In genomic region chr5:59038169-59039002, GRCh38 we compare ENCODE assay signal across 8 cellular contexts.
DNase-seq lines count a peak whose midpoint lies in the region; ATAC-seq and TF ChIP-seq lines count a peak whose summit lies in the region.

No MANE protein-coding gene starts in this region.

- TF ChIP-seq CTCF in AG09309 (IDR thresholded peaks at IDR 0.05; ENCODE audit: control insufficient read depth, insufficient read depth, low read depth, low read length, missing control alignments): no peak
- peak in 1 of 2 experiments; percentile 30; a peak in 1 of 4 replicates for TF ChIP-seq CTCF in GM23338 (conservative IDR thresholded peaks at IDR 0.05; ENCODE audit: low read depth in 2 of 2)
- TF ChIP-seq CTCF in activated B cell treated with CpG ODN at 0.5 μM for 24 hours (IDR thresholded peaks at IDR 0.05): no peak

- H3K36me3 Mint-ChIP-seq in GM23338 (ENCODE audit: low read depth) (no peaks in the 10 kb centered on the region), activated B cell treated with CpG ODN at 0.5 μM for 24 hours (ENCODE audit: low read depth) (peaks cover 2% of the 10 kb centered on the region)

- no peaks in the 10 kb centered on the region for H3K9me3 ChIP-seq in skeletal muscle tissue (ENCODE audit: control insufficient read depth in 3 of 3, low read length in 3 of 3)

- peak overlapping the region; percentile 96 for H2AFZ ChIP-seq in GM23338

- H3K79me2 ChIP-seq in GM23338 (replicated peaks; ENCODE audit: insufficient read depth): no peaks in the 10 kb centered on the region; the same call in 1 of the 2 replicates

- no peaks in the 10 kb centered on the region for H3K9me3 Mint-ChIP-seq in GM23338
- H3K9me3 Mint-ChIP-seq in activated B cell treated with CpG ODN at 0.5 μM for 24 hours: no peaks in the 10 kb centered on the region

- peak overlapping the region; percentile 77 to 89 (median 88) for H3K9ac ChIP-seq in skeletal muscle tissue (ENCODE audit: low read depth in 1 of 3, low read length in 3 of 3)

- DNase-seq in AG09309 (ENCODE audit: low read depth): no peak
- DNase-seq in GM23338 (ENCODE audit: low spot score): peak; percentile 43
- no peak for DNase-seq in activated B cell treated with CpG ODN at 0.5 μM for 24 hours
- DNase-seq in left ventricle myocardium superior: no peak
- DNase-seq in medulla oblongata (ENCODE audit: extremely low spot score): no peak
- DNase-seq in cerebellum (ENCODE audit: low spot score): no peak

- H3K9me2 ChIP-seq in GM23338 (ENCODE audit: insufficient read depth): no peaks in the 10 kb centered on the region

- H3F3A ChIP-seq in GM23338 (replicated peaks; ENCODE audit: low read depth): no peaks in the 10 kb centered on the region

- POLR2A ChIA-PET in activated B cell treated with CpG ODN at 0.5 μM for 24 hours (lab: Charles Lee): interaction anchor here (1.8 kb wide), 1 partner anchor 89 kb away, joined by 24 read pairs; no protein-coding TSS in a partner anchor

- H3K27me3 ChIP-seq in GM23338 (ENCODE audit: insufficient read depth): peaks cover 48% of the 10 kb centered on the region
- H3K27me3 ChIP-seq in skeletal muscle tissue (ENCODE audit: control insufficient read depth in 3 of 3, insufficient read depth in 3 of 3, low read length in 3 of 3): no peaks in the 10 kb centered on the region

- H3K4me1 ChIP-seq in GM23338 (ENCODE audit: insufficient read depth) (peaks cover 8% of the 10 kb centered on the region), skeletal muscle tissue (ENCODE audit: control insufficient read depth in 3 of 3, insufficient read depth in 3 of 3, low read length in 3 of 3) (peaks cover 16 to 42% (median 41%) of the 10 kb centered on the region in 3 donors)

- H3K4me2 ChIP-seq in GM23338: peak overlapping the region; percentile 77

- peak overlapping the region; percentile 88 for H3K4me3 ChIP-seq in AG09309 (ENCODE audit: control insufficient read depth, low read depth, low read length)
- peak overlapping the region; percentile 91 for H3K4me3 ChIP-seq in GM23338
- H3K4me3 ChIP-seq in skeletal muscle tissue (ENCODE audit: low read length in 3 of 3): peak overlapping the region; percentile 78 to 84 (median 84)

- intact Hi-C loops in activated B cell treated with CpG ODN at 0.5 μM for 24 hours (cut with micrococcal nuclease): loop anchor here (1.0 to 5.0 kb wide), 2 partner anchors 89 to 759 kb away; no protein-coding TSS in a partner anchor
- intact Hi-C loops in left ventricle myocardium superior (cut with micrococcal nuclease): loop anchor here (5.0 kb wide), 1 partner anchor 134 kb away; no protein-coding TSS in a partner anchor

- no peaks in the 10 kb centered on the region for H4K20me1 ChIP-seq in GM23338 (replicated peaks; ENCODE audit: insufficient read depth)

- no peaks in the 10 kb centered on the region for H3K36me3 ChIP-seq in GM23338 (ENCODE audit: insufficient read depth)
- peaks cover 0 to 3% (median 0%) of the 10 kb centered on the region in 3 donors for H3K36me3 ChIP-seq in skeletal muscle tissue (ENCODE audit: control insufficient read depth in 3 of 3, insufficient read depth in 3 of 3, low read length in 3 of 3)

- peak overlapping the region; percentile 89 for H3K4me3 Mint-ChIP-seq in GM23338
- H3K4me3 Mint-ChIP-seq in activated B cell treated with CpG ODN at 0.5 μM for 24 hours: peak overlapping the region; percentile 94

- CTCF ChIA-PET in activated B cell treated with CpG ODN at 0.5 μM for 24 hours (lab: Charles Lee): no interaction called here

- H3K27ac ChIP-seq in GM23338 (ENCODE audit: low read depth): no peak overlapping the region
- H3K27ac ChIP-seq in skeletal muscle tissue (ENCODE audit: low read depth, low read length): peak overlapping the region; percentile 88

- H3K27ac Mint-ChIP-seq in GM23338 (no peak overlapping the region), activated B cell treated with CpG ODN at 0.5 μM for 24 hours (no peak overlapping the region)

- H3K4me1 Mint-ChIP-seq in GM23338 (peaks cover 10% of the 10 kb centered on the region; the same call in 2 of the 3 replicates), activated B cell treated with CpG ODN at 0.5 μM for 24 hours (peaks cover 30% of the 10 kb centered on the region)

- H3K27me3 Mint-ChIP-seq in GM23338 (ENCODE audit: insufficient read depth, low read depth, poor library complexity) (peaks cover 27% of the 10 kb centered on the region), activated B cell treated with CpG ODN at 0.5 μM for 24 hours (peaks cover 14% of the 10 kb centered on the region)

- ATAC-seq in GM23338 (peak; percentile 48), activated B cell treated with CpG ODN at 0.5 μM for 24 hours (ENCODE audit: low read depth) (no peak), left ventricle myocardium superior (peak; percentile 9), HG02852 (IDR thresholded peaks at IDR 0.05; ENCODE audit: unreplicated experiment) (no peak)

TF ChIP-seq in GM23338, 12 proteins besides CTCF, POLR2A, EP300 and RAD21:
- TF ChIP-seq ZNF462 (CRISPR knock-in tag; IDR thresholded peaks at IDR 0.05) (no peak), EZH2 (IDR thresholded peaks at IDR 0.05; ENCODE audit: low read depth, unreplicated experiment) (peak; percentile 42), ETS1 (IDR thresholded peaks at IDR 0.05) (no peak), POLR2AphosphoS5 (IDR thresholded peaks at IDR 0.05; ENCODE audit: low read depth) (no peak), CREB1 (CRISPR knock-in tag; IDR thresholded peaks at IDR 0.05; ENCODE audit: low read depth) (no peak)

Comparison
In these comparisons a context has a peak if more than half of its experiments do, and no peak if none do; other contexts are left out.
1. ATAC-seq: peak in GM23338 (single experiment) and left ventricle myocardium superior (single experiment); none in activated B cell treated with CpG ODN at 0.5 μM for 24 hours (single experiment) and HG02852 (single experiment).
2. Peak in every context shown above with its lines, with median percentiles within 50 percentile points of each other: H3K4me3 ChIP-seq.